Comparison of ENCODE assay signal across 8 cellular contexts in the genomic region with DNA sequence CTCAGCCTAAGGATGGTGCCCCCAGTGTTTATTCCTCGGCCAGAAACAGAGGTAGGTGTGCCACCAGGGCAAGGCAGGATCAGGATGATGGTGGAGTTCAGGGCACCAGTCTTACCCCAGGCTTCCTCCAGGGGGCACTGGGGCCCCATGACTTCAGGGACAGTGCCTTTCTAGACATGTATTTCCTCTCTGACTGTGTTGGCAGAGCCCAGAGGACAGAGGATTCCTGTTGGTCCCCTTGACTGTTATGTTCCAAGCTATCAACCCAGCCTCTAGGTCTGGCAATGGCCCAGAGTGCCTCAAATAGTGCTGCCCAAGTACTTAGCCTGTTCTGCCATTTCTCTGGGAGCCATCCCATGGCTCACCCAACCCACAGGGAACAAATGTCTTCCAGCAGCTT. TPM values are rescaled to one million over a fixed set of nuclear protein-coding genes. Genes with fewer than 3 reads are reported as not detected.
DNase-seq lines count a peak whose midpoint lies in the region; ATAC-seq and TF ChIP-seq lines count a peak whose summit lies in the region.

No MANE protein-coding gene starts in this region.

- no peaks in the 10 kb centered on the region for H4K20me1 ChIP-seq in PC-9 (ENCODE audit: insufficient read depth)

- peaks cover 8% of the 10 kb centered on the region; the same call in 1 of the 2 replicates for H3K4me1 ChIP-seq in PC-9 (replicated peaks; ENCODE audit: insufficient read depth)
- H3K4me1 ChIP-seq in esophagus squamous epithelium: peaks cover 9 to 81% (median 37%) of the 10 kb centered on the region in 3 donors

- H3K27ac ChIP-seq in PC-9 (no peak overlapping the region), esophagus squamous epithelium (peak overlapping the region in 2 of 4 donors; percentile 36 to 48)

- H3K9me2 ChIP-seq in PC-9 (ENCODE audit: insufficient read depth): no peaks in the 10 kb centered on the region

- TF ChIP-seq POLR2A in esophagus squamous epithelium (IDR thresholded peaks at IDR 0.05): no peak

- peak; percentile 35 to 46 for ATAC-seq in natural killer cell treated with Interleukin-12 subunit alpha and Interleukin-12 subunit beta and Interleukin-15 and Interleukin-18, amount 100 ng/mL, for 72 hours
- no peak for ATAC-seq in HG03469 (IDR thresholded peaks at IDR 0.05; ENCODE audit: unreplicated experiment)

- POLR2A ChIA-PET in PC-9 (lab: Charles Lee; ENCODE audit: unreplicated experiment): interaction anchor here (0.5 to 0.6 kb wide), 2 partner anchors 273 to 813 kb away, joined by 5 to 6 read pairs; a partner anchor contains a TSS

- H3K4me1 Mint-ChIP-seq in CD14-positive monocyte: peaks cover 38% of the 10 kb centered on the region
- peaks cover 61 to 62% of the 10 kb centered on the region in 2 donors for H3K4me1 Mint-ChIP-seq in natural killer cell treated with Interleukin-12 subunit alpha and Interleukin-12 subunit beta and Interleukin-15 and Interleukin-18, amount 100 ng/mL, for 72 hours (ENCODE audit: low read depth in 2 of 2)

- H2AFZ ChIP-seq in PC-9: no peak overlapping the region

- H3K27me3 ChIP-seq in PC-9 (ENCODE audit: insufficient read depth, low read depth) (no peaks in the 10 kb centered on the region), esophagus squamous epithelium (no peaks in the 10 kb centered on the region)

- peak overlapping the region in 3 of 7 donors; percentile 36 to 73 (median 65) for H3K27ac Mint-ChIP-seq in CD14-positive monocyte
- H3K27ac Mint-ChIP-seq in natural killer cell treated with Interleukin-12 subunit alpha and Interleukin-12 subunit beta and Interleukin-15 and Interleukin-18, amount 100 ng/mL, for 72 hours: peak overlapping the region; percentile 86 to 91

- H3K36me3 Mint-ChIP-seq in CD14-positive monocyte: peaks cover 10 to 17% of the 10 kb centered on the region in 2 donors
- no peaks in the 10 kb centered on the region for H3K36me3 Mint-ChIP-seq in natural killer cell treated with Interleukin-12 subunit alpha and Interleukin-12 subunit beta and Interleukin-15 and Interleukin-18, amount 100 ng/mL, for 72 hours

- BruUV-seq in PC-9 (replicated peaks; lab: Mats Ljungman, UMichigan): no TSS peak

- H3K27me3 Mint-ChIP-seq in CD14-positive monocyte (ENCODE audit: low read depth in 3 of 3): peaks cover 0 to under 1% (median 0%) of the 10 kb centered on the region in 3 donors
- H3K27me3 Mint-ChIP-seq in natural killer cell treated with Interleukin-12 subunit alpha and Interleukin-12 subunit beta and Interleukin-15 and Interleukin-18, amount 100 ng/mL, for 72 hours: no peaks in the 10 kb centered on the region

- H3K4me2 ChIP-seq in PC-9: no peak overlapping the region

- WGBS in esophagus squamous epithelium, 2 donors: no CpG with 5 or more reads among the region's 1 CpG

- CTCF ChIA-PET in PC-9 (lab: Charles Lee): interaction anchor here (0.6 kb wide), 1 partner anchor 813 kb away, joined by 12 read pairs; a partner anchor contains a TSS

- H3K9me3 ChIP-seq in PC-9 (ENCODE audit: insufficient read depth, low read depth): no peaks in the 10 kb centered on the region
- no peaks in the 10 kb centered on the region for H3K9me3 ChIP-seq in esophagus squamous epithelium

- intact Hi-C loops in CD14-positive monocyte (cut with micrococcal nuclease): loop anchor here (1.0 to 10.0 kb wide), 3 partner anchors 40 to 83 kb away; no protein-coding TSS in a partner anchor
- intact Hi-C loops in PC-9 (cut with micrococcal nuclease; ENCODE audit: unreplicated experiment): loop anchor here (1.0 kb wide), 1 partner anchor 42 kb away; no protein-coding TSS in a partner anchor
- intact Hi-C loops in esophagus squamous epithelium (cut with DNase I): loop anchor here (2.0 kb wide), 1 partner anchor 41 kb away; no protein-coding TSS in a partner anchor

- no peak overlapping the region for H3K4me3 Mint-ChIP-seq in CD14-positive monocyte
- peak overlapping the region; percentile 77 for H3K4me3 Mint-ChIP-seq in natural killer cell treated with Interleukin-12 subunit alpha and Interleukin-12 subunit beta and Interleukin-15 and Interleukin-18, amount 100 ng/mL, for 72 hours

- H3K36me3 ChIP-seq in PC-9 (ENCODE audit: low read depth) (no peaks in the 10 kb centered on the region), esophagus squamous epithelium (peaks cover 0 to 24% (median 0%) of the 10 kb centered on the region in 3 donors)

- no peaks in the 10 kb centered on the region for H3K9me3 Mint-ChIP-seq in CD14-positive monocyte
- H3K9me3 Mint-ChIP-seq in natural killer cell treated with Interleukin-12 subunit alpha and Interleukin-12 subunit beta and Interleukin-15 and Interleukin-18, amount 100 ng/mL, for 72 hours: no peaks in the 10 kb centered on the region

- H3K4me3 ChIP-seq in PC-9: no peak overlapping the region
- H3K4me3 ChIP-seq in esophagus squamous epithelium: no peak overlapping the region

- peak; percentile 95 for TF ChIP-seq CTCF in CD14-positive monocyte (IDR thresholded peaks at IDR 0.05)
- peak; percentile 78 for TF ChIP-seq CTCF in PC-9 (conservative IDR thresholded peaks at IDR 0.05)
- peak; percentile 77 to 96 (median 92) for TF ChIP-seq CTCF in esophagus squamous epithelium (IDR thresholded peaks at IDR 0.05)

- H3F3A ChIP-seq in PC-9 (ENCODE audit: insufficient read depth, low read depth): peaks cover 10% of the 10 kb centered on the region; the same call in 1 of the 2 replicates

- DNase-seq in CD14-positive monocyte (ENCODE audit: low spot score): peak; percentile 75
- DNase-seq in HCEC 1CT: peak; percentile 57
- DNase-seq in PC-9: peak in 1 of 2 experiments; percentile 70
- DNase-seq in activated T-cell treated with anti-CD3 and anti-CD28 coated beads, Interleukin-2, amount 50 U/mL, for 1 hour: peak; percentile 86
- no peak for DNase-seq in esophagus squamous epithelium (lab: John Stamatoyannopoulos, UW)
- peak; percentile 80 for DNase-seq in natural killer cell treated with Interleukin-12 subunit alpha and Interleukin-12 subunit beta and Interleukin-15 and Interleukin-18, amount 100 ng/mL, for 72 hours (ENCODE audit: low spot score)
- peak; percentile 64 to 84 (median 68) for DNase-seq in stimulated activated naive CD4-positive, alpha-beta T cell (lab: John Stamatoyannopoulos, UW)

- peaks cover 11% of the 10 kb centered on the region; the same call in 1 of the 2 replicates for H3K79me2 ChIP-seq in PC-9 (ENCODE audit: low read depth)

RNA-seq across cellular contexts. Expression of a gene that starts 2.8 kb away (rescaled TPM):
- polyA plus RNA-seq in CD14-positive monocyte: 10 to 100 TPM; 12.1 to 14.0 TPM
- total RNA-seq in PC-9 (2021): 20.6 and 24.2 TPM in 2 replicates
- 10 to 100 TPM in 1 of 4 donors, 1 to 10 TPM in 3; 4.4 to 11.8 (median 4.9) TPM for total RNA-seq in esophagus squamous epithelium
- 10 to 100 TPM; 31.5 to 48.4 TPM for total RNA-seq in natural killer cell treated with Interleukin-12 subunit alpha and Interleukin-12 subunit beta and Interleukin-15 and Interleukin-18, amount 100 ng/mL, for 72 hours

RNA-seq across cellular contexts. Expression of a gene that starts 4.6 kb away (rescaled TPM):
- under 1 TPM; 0.18 to 0.76 TPM for polyA plus RNA-seq in CD14-positive monocyte
- total RNA-seq in PC-9 (2021): 7.4 and 7.5 TPM in 2 replicates
- 1 to 10 TPM in 2 of 4 donors, under 1 TPM in 2; 0.15 to 3.2 (median 1.2) TPM for total RNA-seq in esophagus squamous epithelium
- 1 to 10 TPM; 5.1 to 6.2 TPM for total RNA-seq in natural killer cell treated with Interleukin-12 subunit alpha and Interleukin-12 subunit beta and Interleukin-15 and Interleukin-18, amount 100 ng/mL, for 72 hours

RNA-seq across cellular contexts. Expression of a gene that starts 39.4 kb away (rescaled TPM):
- polyA plus RNA-seq in CD14-positive monocyte: 1 to 10 TPM; 2.9 to 6.2 TPM
- total RNA-seq in PC-9 (2021) (2.7 and 3.2 TPM in 2 replicates), esophagus squamous epithelium (10 to 100 TPM in 1 of 4 donors, 1 to 10 TPM in 3; 3.1 to 11.1 (median 6.8) TPM)
- total RNA-seq in natural killer cell treated with Interleukin-12 subunit alpha and Interleukin-12 subunit beta and Interleukin-15 and Interleukin-18, amount 100 ng/mL, for 72 hours: 100 to 1,000 TPM; 146 to 151 TPM

RNA-seq across cellular contexts. Expression of a gene that starts 44.8 kb away (rescaled TPM):
- 100 to 1,000 TPM; 173 to 252 TPM for polyA plus RNA-seq in CD14-positive monocyte
- total RNA-seq in PC-9 (2021): 88.2 and 99.5 TPM in 2 replicates
- 10 to 100 TPM; 46.5 to 65.6 (median 52.3) TPM for total RNA-seq in esophagus squamous epithelium
- 100 to 1,000 TPM in 1 of 2 donors, 10 to 100 TPM in 1; 84.8 to 106 TPM for total RNA-seq in natural killer cell treated with Interleukin-12 subunit alpha and Interleukin-12 subunit beta and Interleukin-15 and Interleukin-18, amount 100 ng/mL, for 72 hours

Comparison
In these comparisons a context has a peak if more than half of its experiments do, and no peak if none do; other contexts are left out.
1. RNA of a gene that starts 39.4 kb away (total RNA-seq): 146 to 151 TPM in natural killer cell treated with Interleukin-12 subunit alpha and Interleukin-12 subunit beta and Interleukin-15 and Interleukin-18, amount 100 ng/mL, for 72 hours; 3.1 to 11.1 TPM in esophagus squamous epithelium and 2.7 to 3.2 TPM in PC-9; every median in the first group is over 10 times any median in the second.
2. Peak in every context shown above with its lines, with median percentiles within 50 percentile points of each other: CTCF ChIP-seq.